In genomic region chr12:110355080-110355479, GRCh38 we compare ENCODE assay signal across 8 cellular contexts. TPM values are rescaled to one million over a fixed set of nuclear protein-coding genes. Genes with fewer than 3 reads are reported as not detected.
DNase-seq lines count a peak whose midpoint lies in the region; ATAC-seq and TF ChIP-seq lines count a peak whose summit lies in the region.

No MANE protein-coding gene starts in this region.

- H3K9me3 ChIP-seq in cardiac muscle cell (ENCODE audit: low read depth): no peaks in the 10 kb centered on the region

- intact Hi-C loops in left ventricle myocardium superior (cut with micrococcal nuclease): no loop called here

- no peaks in the 10 kb centered on the region for H3K27me3 Mint-ChIP-seq in osteocyte (ENCODE audit: unreplicated experiment)

- ATAC-seq in left ventricle myocardium superior (no peak), GM19351 (IDR thresholded peaks at IDR 0.05; ENCODE audit: unreplicated experiment) (no peak)

- peaks cover 14% of the 10 kb centered on the region for H3K36me3 Mint-ChIP-seq in osteocyte (ENCODE audit: unreplicated experiment)

- peaks cover 14% of the 10 kb centered on the region for H3K36me3 ChIP-seq in cardiac muscle cell

- H3K27ac Mint-ChIP-seq in osteocyte (ENCODE audit: unreplicated experiment): no peak overlapping the region

- no peaks in the 10 kb centered on the region for H3K27me3 ChIP-seq in cardiac muscle cell

- DNase-seq in cardiac muscle cell (ENCODE audit: low read depth in 1 of 2, low spot score in 1 of 2) (peak in 1 of 2 donors; percentile 47), left ventricle myocardium superior (no peak), NCI-H748 (lab: John Stamatoyannopoulos, UW; ENCODE audit: unreplicated experiment) (peak; percentile 40), osteocyte (ENCODE audit: extremely low spot score, unreplicated experiment) (no peak), COLO829 (ENCODE audit: low spot score) (no peak)
- peak; percentile 14 for DNase-seq in central memory CD4-positive, alpha-beta T cell
- no peak for DNase-seq in activated CD4-positive, CD25-positive, alpha-beta regulatory T cell treated with anti-CD3 and anti-CD28 coated beads, Interleukin-2, amount 50 U/mL, for 72 hours

- no peak overlapping the region for H3K4me3 Mint-ChIP-seq in osteocyte (ENCODE audit: unreplicated experiment)

- H3K27ac ChIP-seq in cardiac muscle cell: no peak overlapping the region

- TF ChIP-seq CTCF in cardiac muscle cell (IDR thresholded peaks at IDR 0.05; ENCODE audit: low read depth, low read length) (peak; percentile 12), osteocyte (IDR thresholded peaks at IDR 0.05) (peak; percentile 42)

- peaks cover 3% of the 10 kb centered on the region for H3K4me1 Mint-ChIP-seq in osteocyte (ENCODE audit: unreplicated experiment)

- no peak overlapping the region for H3K4me3 ChIP-seq in cardiac muscle cell

- H3K4me1 ChIP-seq in cardiac muscle cell (ENCODE audit: low read depth): no peaks in the 10 kb centered on the region

- H3K9me3 Mint-ChIP-seq in osteocyte (ENCODE audit: unreplicated experiment): no peaks in the 10 kb centered on the region

RNA-seq across cellular contexts. Expression of gene ANAPC7, which starts 48.4 kb away (rescaled TPM):
- total RNA-seq in cardiac muscle cell: 37.2 and 55.4 TPM in 2 replicates
- 48.2 and 54.6 TPM in 2 replicates for polyA plus RNA-seq in cardiac muscle cell
- total RNA-seq in left ventricle myocardium superior: 31.8 TPM
- 47.9 and 48.8 TPM in 2 replicates for total RNA-seq in osteocyte

Comparison
In these comparisons a context has a peak if more than half of its experiments do, and no peak if none do; other contexts are left out.
1. DNase-seq: peak in NCI-H748 (single experiment) and central memory CD4-positive, alpha-beta T cell (single experiment); none in left ventricle myocardium superior (single experiment), osteocyte (single experiment), COLO829 (single experiment) and activated CD4-positive, CD25-positive, alpha-beta regulatory T cell treated with anti-CD3 and anti-CD28 coated beads, Interleukin-2, amount 50 U/mL, for 72 hours (single experiment).